ENCODE assay signal across 14 cellular contexts in the genomic region with DNA sequence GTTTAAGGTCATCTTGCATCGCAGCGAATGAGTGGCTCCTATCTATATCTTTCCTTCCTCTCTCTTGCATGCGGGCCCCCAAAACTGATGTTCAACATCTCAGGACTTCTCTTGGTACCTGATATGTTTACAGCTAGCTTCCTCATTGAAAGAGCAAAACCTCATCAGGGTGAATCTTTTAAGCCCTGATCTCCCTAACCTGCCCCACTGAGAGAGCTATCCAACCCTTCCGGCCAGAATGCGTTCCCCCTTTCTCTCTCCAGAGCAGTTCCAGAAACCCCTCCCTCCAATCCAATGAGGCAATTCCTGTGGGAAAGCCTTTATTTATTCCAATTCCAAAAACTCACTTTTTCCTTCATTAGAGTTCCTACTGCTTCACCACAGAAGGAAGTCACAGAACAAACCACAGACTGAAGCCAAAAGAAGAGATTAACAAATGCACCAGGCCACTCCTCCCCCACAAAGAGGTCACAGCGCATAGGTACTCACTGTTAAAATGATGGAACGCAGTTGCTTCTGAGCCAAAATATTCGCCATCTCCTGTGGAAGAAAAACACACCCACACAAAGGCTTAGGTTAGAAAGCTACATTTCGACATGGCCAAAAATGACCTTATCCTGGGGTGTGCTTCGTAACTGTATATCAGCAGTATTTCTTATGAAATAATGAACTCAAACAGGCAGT.
DNase-seq lines count a peak whose midpoint lies in the region; ATAC-seq, FAIRE-seq and TF ChIP-seq lines count a peak whose summit lies in the region.
"Had no signal": no experiment of that assay in that cellular context is flagged by ENCODE, and none has a peak within 500 bp of the region (broad histone marks: within the 10 kb centered on the region; RNA-seq: fewer than 3 reads in every experiment).

No MANE protein-coding gene starts in this region.

- no peak for TF ChIP-seq CTCF in CD8-positive, alpha-beta T cell (IDR thresholded peaks at IDR 0.05)

- DNase-seq in CD8-positive, alpha-beta T cell: no peak
- no peak for DNase-seq in T-cell
- no peak for DNase-seq in effector memory CD8-positive, alpha-beta T cell
- DNase-seq in memory B cell (ENCODE audit: low spot score in 2 of 2): no peak
- DNase-seq in GM12891 (ENCODE audit: insufficient read length, low spot score): no peak
- no peak for DNase-seq in GM19239 (ENCODE audit: insufficient read length, low spot score)
- DNase-seq in activated CD8-positive, alpha-beta T cell treated with anti-CD3 and anti-CD28 coated beads, Interleukin-2, amount 10 ng/mL, durations not matched to agents 7 days and 5 days: no peak
- DNase-seq: activated CD4-positive, alpha-beta T cell treated with anti-CD3 and anti-CD28 coated beads, Interleukin-2, amount 10 ng/mL, durations not matched to agents 7 days and 5 days; AML-193; DMS 273 treated with DMSO at 0.1 percent for 48 hours; NCI-H1092 treated with DMSO at 0.1 percent for 48 hours had no signal

- POLR2A ChIA-PET in CD8-positive, alpha-beta T cell (lab: Charles Lee): interaction anchor here (0.7 to 0.9 kb wide), 2 partner anchors 12 to 331 kb away, joined by 3 read pairs; no protein-coding TSS in a partner anchor
- POLR2A ChIA-PET in T-cell (lab: Charles Lee): interaction anchor here (0.5 to 0.6 kb wide), 2 partner anchors 18 to 737 kb away, joined by 3 to 9 read pairs; no protein-coding TSS in a partner anchor
- POLR2A ChIA-PET in activated CD8-positive, alpha-beta T cell treated with anti-CD3 and anti-CD28 coated beads, Interleukin-2, amount 10 ng/mL, durations not matched to agents 7 days and 5 days (lab: Charles Lee): no interaction called here

- H3K9me3 ChIP-seq in CD8-positive, alpha-beta T cell (ENCODE audit: low read length): no peaks in the 10 kb centered on the region

- H3K9me3 Mint-ChIP-seq in CD8-positive, alpha-beta T cell: no peaks in the 10 kb centered on the region
- no peaks in the 10 kb centered on the region for H3K9me3 Mint-ChIP-seq in T-cell
- H3K9me3 Mint-ChIP-seq in effector memory CD8-positive, alpha-beta T cell: no peaks in the 10 kb centered on the region
- no peaks in the 10 kb centered on the region for H3K9me3 Mint-ChIP-seq in memory B cell
- H3K9me3 Mint-ChIP-seq in activated CD8-positive, alpha-beta T cell treated with anti-CD3 and anti-CD28 coated beads, Interleukin-2, amount 10 ng/mL, durations not matched to agents 7 days and 5 days (ENCODE audit: insufficient read depth): no peaks in the 10 kb centered on the region
- H3K9me3 Mint-ChIP-seq: activated CD4-positive, alpha-beta T cell treated with anti-CD3 and anti-CD28 coated beads, Interleukin-2, amount 10 ng/mL, durations not matched to agents 7 days and 5 days; T-helper 1 cell treated with Interleukin-12 subunit alpha and Interleukin-12 subunit beta and Interleukin-4 antibody, amounts not matched to agents 30 μg/mL and 1 μg/mL, for 36 hours; type B pancreatic cell had no signal

- no peak for FAIRE-seq in GM12891 (lab: Jason Lieb, UNC)
- no peak for FAIRE-seq in GM19239 (lab: Jason Lieb, UNC)

- H3K27me3 Mint-ChIP-seq in CD8-positive, alpha-beta T cell (ENCODE audit: low read depth): no peaks in the 10 kb centered on the region
- no peaks in the 10 kb centered on the region for H3K27me3 Mint-ChIP-seq in T-cell
- no peaks in the 10 kb centered on the region for H3K27me3 Mint-ChIP-seq in effector memory CD8-positive, alpha-beta T cell
- no peaks in the 10 kb centered on the region for H3K27me3 Mint-ChIP-seq in memory B cell
- H3K27me3 Mint-ChIP-seq in activated CD8-positive, alpha-beta T cell treated with anti-CD3 and anti-CD28 coated beads, Interleukin-2, amount 10 ng/mL, durations not matched to agents 7 days and 5 days (ENCODE audit: low read depth): no peaks in the 10 kb centered on the region
- H3K27me3 Mint-ChIP-seq: activated CD4-positive, alpha-beta T cell treated with anti-CD3 and anti-CD28 coated beads, Interleukin-2, amount 10 ng/mL, durations not matched to agents 7 days and 5 days; type B pancreatic cell had no signal

- peaks cover 6% of the 10 kb centered on the region for H3K36me3 ChIP-seq in CD8-positive, alpha-beta T cell (ENCODE audit: insufficient read depth, low read length)

- H3K27ac Mint-ChIP-seq in CD8-positive, alpha-beta T cell: peak overlapping the region; percentile 79
- peak overlapping the region; percentile 55 to 66 for H3K27ac Mint-ChIP-seq in T-cell
- peak overlapping the region; percentile 75 to 92 for H3K27ac Mint-ChIP-seq in effector memory CD8-positive, alpha-beta T cell
- H3K27ac Mint-ChIP-seq in memory B cell: peak overlapping the region; percentile 85
- no peak overlapping the region for H3K27ac Mint-ChIP-seq in activated CD8-positive, alpha-beta T cell treated with anti-CD3 and anti-CD28 coated beads, Interleukin-2, amount 10 ng/mL, durations not matched to agents 7 days and 5 days
- H3K27ac Mint-ChIP-seq: activated CD4-positive, alpha-beta T cell treated with anti-CD3 and anti-CD28 coated beads, Interleukin-2, amount 10 ng/mL, durations not matched to agents 7 days and 5 days; T-helper 1 cell treated with Interleukin-12 subunit alpha and Interleukin-12 subunit beta and Interleukin-4 antibody, amounts not matched to agents 30 μg/mL and 1 μg/mL, for 36 hours; type B pancreatic cell had no signal

- H3K27ac ChIP-seq in CD8-positive, alpha-beta T cell (ENCODE audit: low read depth, low read length): no peak overlapping the region

- peaks cover 79% of the 10 kb centered on the region for H3K36me3 Mint-ChIP-seq in CD8-positive, alpha-beta T cell
- H3K36me3 Mint-ChIP-seq in T-cell (peaks cover 44% of the 10 kb centered on the region), memory B cell (peaks cover 22% of the 10 kb centered on the region)
- peaks cover 27% of the 10 kb centered on the region for H3K36me3 Mint-ChIP-seq in effector memory CD8-positive, alpha-beta T cell (ENCODE audit: insufficient read depth)
- peaks cover 28% of the 10 kb centered on the region for H3K36me3 Mint-ChIP-seq in activated CD8-positive, alpha-beta T cell treated with anti-CD3 and anti-CD28 coated beads, Interleukin-2, amount 10 ng/mL, durations not matched to agents 7 days and 5 days (ENCODE audit: low read depth)
- H3K36me3 Mint-ChIP-seq: type B pancreatic cell had no signal

- H3K4me1 Mint-ChIP-seq in CD8-positive, alpha-beta T cell (ENCODE audit: low read depth): no peaks in the 10 kb centered on the region
- H3K4me1 Mint-ChIP-seq in T-cell: peaks cover 3 to 11% (median 10%) of the 10 kb centered on the region in 3 donors
- H3K4me1 Mint-ChIP-seq in effector memory CD8-positive, alpha-beta T cell (ENCODE audit: low read depth in 2 of 2): peaks cover 4 to 5% of the 10 kb centered on the region in 2 donors
- no peaks in the 10 kb centered on the region for H3K4me1 Mint-ChIP-seq in memory B cell
- peaks cover 12% of the 10 kb centered on the region for H3K4me1 Mint-ChIP-seq in activated CD8-positive, alpha-beta T cell treated with anti-CD3 and anti-CD28 coated beads, Interleukin-2, amount 10 ng/mL, durations not matched to agents 7 days and 5 days (ENCODE audit: low read depth)

- TF ChIP-seq POLR2A in GM12891 (IDR thresholded peaks at IDR 0.05; ENCODE audit: low read depth, low read length): no peak

- ATAC-seq in CD8-positive, alpha-beta T cell: no peak
- no peak for ATAC-seq in T-cell (replicated peaks in 1 of 4)
- ATAC-seq in effector memory CD8-positive, alpha-beta T cell (replicated peaks): no peak
- ATAC-seq in memory B cell (ENCODE audit: low read depth): no peak
- ATAC-seq in GM21381 (IDR thresholded peaks at IDR 0.05; ENCODE audit: unreplicated experiment): no peak
- no peak for ATAC-seq in activated CD8-positive, alpha-beta T cell treated with anti-CD3 and anti-CD28 coated beads, Interleukin-2, amount 10 ng/mL, durations not matched to agents 7 days and 5 days

- CTCF ChIA-PET in CD8-positive, alpha-beta T cell (lab: Charles Lee): interaction anchor here (0.6 to 1.4 kb wide), 3 partner anchors 14 to 18 kb away, joined by 3 read pairs; no protein-coding TSS in a partner anchor
- CTCF ChIA-PET in T-cell (lab: Charles Lee): interaction anchor here (0.6 to 0.7 kb wide), 3 partner anchors 500 to 823 kb away, joined by 3 read pairs; no protein-coding TSS in a partner anchor
- CTCF ChIA-PET in activated CD8-positive, alpha-beta T cell treated with anti-CD3 and anti-CD28 coated beads, Interleukin-2, amount 10 ng/mL, durations not matched to agents 7 days and 5 days (lab: Charles Lee): interaction anchor here (1.7 to 3.2 kb wide), 2 partner anchors 15 to 18 kb away, joined by 6 to 12 read pairs; no protein-coding TSS in a partner anchor

- intact Hi-C loops in CD8-positive, alpha-beta T cell (cut with DNase I, micrococcal nuclease): no loop called here

- H3K4me1 ChIP-seq in CD8-positive, alpha-beta T cell (ENCODE audit: insufficient read depth, low read length): no peaks in the 10 kb centered on the region

- H3K27me3 ChIP-seq in CD8-positive, alpha-beta T cell (ENCODE audit: insufficient read depth, low read length): no peaks in the 10 kb centered on the region

- no peak overlapping the region for H3K4me3 ChIP-seq in CD8-positive, alpha-beta T cell (ENCODE audit: low read depth, low read length)

- H3K4me3 Mint-ChIP-seq in CD8-positive, alpha-beta T cell: no peak overlapping the region
- H3K4me3 Mint-ChIP-seq in T-cell (no peak overlapping the region), memory B cell (no peak overlapping the region)
- H3K4me3 Mint-ChIP-seq in effector memory CD8-positive, alpha-beta T cell: no peak overlapping the region
- no peak overlapping the region for H3K4me3 Mint-ChIP-seq in activated CD8-positive, alpha-beta T cell treated with anti-CD3 and anti-CD28 coated beads, Interleukin-2, amount 10 ng/mL, durations not matched to agents 7 days and 5 days
- H3K4me3 Mint-ChIP-seq: activated CD4-positive, alpha-beta T cell treated with anti-CD3 and anti-CD28 coated beads, Interleukin-2, amount 10 ng/mL, durations not matched to agents 7 days and 5 days; T-helper 1 cell treated with Interleukin-12 subunit alpha and Interleukin-12 subunit beta and Interleukin-4 antibody, amounts not matched to agents 30 μg/mL and 1 μg/mL, for 36 hours; type B pancreatic cell had no signal

TF ChIP-seq in GM12891, 5 proteins besides CTCF, POLR2A, EP300 and RAD21:
- TF ChIP-seq SPI1 (IDR thresholded peaks at IDR 0.05; ENCODE audit: low read depth, low read length): no peak
- no peak for TF ChIP-seq POLR2AphosphoS5 (IDR thresholded peaks at IDR 0.05; ENCODE audit: low read depth, low read length)
- TF ChIP-seq PAX5 (IDR thresholded peaks at IDR 0.05; ENCODE audit: insufficient read depth, low read length, severe bottlenecking): no peak
- no peak for TF ChIP-seq POU2F2 (IDR thresholded peaks at IDR 0.05; ENCODE audit: low read depth, low read length)
- TF ChIP-seq TAF1 (IDR thresholded peaks at IDR 0.05; ENCODE audit: low read depth, low read length): no peak
TF ChIP-seq in GM12891: peak in this region for 0.
